Comparison of ENCODE assay signal across 28 cellular contexts in genomic region chr3:123086110-123086642, GRCh38. TPM values are rescaled to one million over a fixed set of nuclear protein-coding genes. Genes with fewer than 3 reads are reported as not detected.
DNase-seq lines count a peak whose midpoint lies in the region; FAIRE-seq and TF ChIP-seq lines count a peak whose summit lies in the region.
"Had no signal": no experiment of that assay in that cellular context is flagged by ENCODE, and none has a peak within 500 bp of the region (broad histone marks: within the 10 kb centered on the region; RNA-seq: fewer than 3 reads in every experiment).

No MANE protein-coding gene starts in this region.

- peaks cover 77% of the 10 kb centered on the region for H4K20me1 ChIP-seq in BLaER1

- H3K9ac ChIP-seq in BLaER1 (no peak overlapping the region), muscle layer of colon (ENCODE audit: low read length) (no peak overlapping the region)
- H3K9ac ChIP-seq: KMS-11 had no signal

- H3K27me3 ChIP-seq in BLaER1 (no peaks in the 10 kb centered on the region), esophagus squamous epithelium (no peaks in the 10 kb centered on the region), muscle layer of colon (ENCODE audit: control insufficient read depth in 1 of 2, insufficient read depth in 2 of 2, low read length in 2 of 2) (no peaks in the 10 kb centered on the region)
- H3K27me3 ChIP-seq: BE2C, vagina had no signal

- H3K4me2 ChIP-seq in BLaER1 = peak overlapping the region; percentile 80
- H3K4me2 ChIP-seq: KMS-11 had no signal

- H3K4me3 Mint-ChIP-seq in HFFc6 = no peak overlapping the region
- H3K4me3 Mint-ChIP-seq: activated CD8-positive, alpha-beta T cell treated with anti-CD3 and anti-CD28 coated beads, Interleukin-2, amount 10 ng/mL, durations not matched to agents 7 days and 5 days; activated naive CD4-positive, alpha-beta T cell treated with anti-CD3 and anti-CD28 coated beads for 36 hours; activated T-cell treated with anti-CD3 and anti-CD28 coated beads, Interleukin-2, amount 50 U/mL, for 24 hours; neural crest cell had no signal

- DNase-seq in NCI-H82 treated with DMSO at 0.1 percent for 48 hours (lab: John Stamatoyannopoulos, UW; ENCODE audit: unreplicated experiment) (peak; percentile 79), esophagus squamous epithelium (lab: John Stamatoyannopoulos, UW) (no peak), HFFc6 (no peak), urothelium cell line (ENCODE audit: low spot score) (no peak), NCI-H1048 (lab: John Stamatoyannopoulos, UW) (no peak)
- no peak for DNase-seq in activated CD4-positive, alpha-beta T cell treated with anti-CD3 and anti-CD28 coated beads, Interleukin-2, amount 50 U/mL, for 48 hours
- DNase-seq: activated CD4-positive, CD25-positive, alpha-beta regulatory T cell; activated naive CD4-positive, alpha-beta T cell treated with anti-CD3 and anti-CD28 coated beads for 36 hours; activated T-cell treated with anti-CD3 and anti-CD28 coated beads, Interleukin-2, amount 50 U/mL, for 24 hours; anterior cingulate cortex; left colon; midbrain; NCI-H1092; NCI-H2029 treated with DMSO at 0.1 percent for 48 hours; NK-92 treated with Interleukin-12 subunit alpha and Interleukin-12 subunit beta, amount 100 ng/mL, for 24 hours; psoas muscle; stimulated activated CD4-positive, alpha-beta T cell treated with anti-CD3 and anti-CD28 coated beads, Interleukin-12 subunit alpha, Interleukin-12 subunit beta, amount 100 ng/mL, for 4 hours; T1000 had no signal

- intact Hi-C loops in esophagus squamous epithelium (cut with DNase I) = no loop called here

- WGBS in esophagus squamous epithelium, 2 donors = 76 to 77% methylated on average over 5 of the region's 5 CpGs

- peaks cover 73% of the 10 kb centered on the region for H3K4me1 ChIP-seq in BLaER1
- peaks cover 32 to 72% (median 55%) of the 10 kb centered on the region in 3 donors for H3K4me1 ChIP-seq in esophagus squamous epithelium
- H3K4me1 ChIP-seq in muscle layer of colon (ENCODE audit: insufficient read depth, low read length) = peaks cover 84% of the 10 kb centered on the region

- no peak for TF ChIP-seq POLR2A in esophagus squamous epithelium (IDR thresholded peaks at IDR 0.05)

- no peak for FAIRE-seq in urothelium cell line (lab: Jason Lieb, UNC)
- FAIRE-seq: A204.1 had no signal

- H3K27ac Mint-ChIP-seq in HFFc6 = no peak overlapping the region
- H3K27ac Mint-ChIP-seq: activated CD8-positive, alpha-beta T cell treated with anti-CD3 and anti-CD28 coated beads, Interleukin-2, amount 10 ng/mL, durations not matched to agents 7 days and 5 days; activated naive CD4-positive, alpha-beta T cell treated with anti-CD3 and anti-CD28 coated beads for 36 hours; activated T-cell treated with anti-CD3 and anti-CD28 coated beads, Interleukin-2, amount 50 U/mL, for 24 hours had no signal

- H3K36me3 Mint-ChIP-seq in HFFc6 (ENCODE audit: low read depth) = peaks cover 7% of the 10 kb centered on the region

- peaks cover 79% of the 10 kb centered on the region for H3K4me1 Mint-ChIP-seq in HFFc6 (ENCODE audit: low read depth)

- H3K27ac ChIP-seq in BLaER1 = no peak overlapping the region
- peak overlapping the region in 3 of 4 donors; percentile 23 to 83 (median 70) for H3K27ac ChIP-seq in esophagus squamous epithelium
- H3K27ac ChIP-seq in muscle layer of colon (ENCODE audit: low read depth, low read length) = peak overlapping the region; percentile 16
- H3K27ac ChIP-seq: KMS-11, psoas muscle, vagina had no signal

- H3K27me3 Mint-ChIP-seq in HFFc6 (ENCODE audit: insufficient read depth) = peaks cover 2% of the 10 kb centered on the region
- H3K27me3 Mint-ChIP-seq: activated T-cell treated with anti-CD3 and anti-CD28 coated beads, Interleukin-2, amount 50 U/mL, for 24 hours had no signal

- no peaks in the 10 kb centered on the region for H3K9me3 Mint-ChIP-seq in HFFc6
- H3K9me3 Mint-ChIP-seq: activated naive CD4-positive, alpha-beta T cell treated with anti-CD3 and anti-CD28 coated beads for 36 hours; activated T-cell treated with anti-CD3 and anti-CD28 coated beads, Interleukin-2, amount 50 U/mL, for 24 hours; neural crest cell had no signal

- TF ChIP-seq CTCF in esophagus squamous epithelium (IDR thresholded peaks at IDR 0.05) = no peak
- TF ChIP-seq CTCF in HFFc6 (IDR thresholded peaks at IDR 0.05) = no peak

- no peaks in the 10 kb centered on the region for H3K36me3 ChIP-seq in BLaER1
- peaks cover 0 to 4% (median 0%) of the 10 kb centered on the region in 3 donors for H3K36me3 ChIP-seq in esophagus squamous epithelium
- no peaks in the 10 kb centered on the region for H3K36me3 ChIP-seq in muscle layer of colon (ENCODE audit: insufficient read depth, low read length)
- H3K36me3 ChIP-seq: vagina had no signal

- H3K9me3 ChIP-seq in BLaER1 = no peaks in the 10 kb centered on the region
- H3K9me3 ChIP-seq in esophagus squamous epithelium = no peaks in the 10 kb centered on the region
- no peaks in the 10 kb centered on the region for H3K9me3 ChIP-seq in muscle layer of colon (ENCODE audit: low read length)
- H3K9me3 ChIP-seq: BE2C, psoas muscle, vagina had no signal

- no peak overlapping the region for H3K4me3 ChIP-seq in BLaER1
- H3K4me3 ChIP-seq in esophagus squamous epithelium = no peak overlapping the region
- H3K4me3 ChIP-seq in muscle layer of colon (ENCODE audit: low read depth in 1 of 2, low read length in 2 of 2) = no peak overlapping the region
- H3K4me3 ChIP-seq: psoas muscle, vagina had no signal

RNA-seq across cellular contexts. Expression of gene PDIA5, which starts 19.4 kb away (rescaled TPM):
- 10 to 100 TPM in 3 of 4 donors, 1 to 10 TPM in 1; 3.9 to 13.0 (median 12.0) TPM for total RNA-seq in esophagus squamous epithelium
- total RNA-seq in HFFc6 (2021; fragmentation: NEBNext Ultra II Directional; extraction: Animal tissue kit (Norgen Biotek cat#: 25700)) = 10 to 100 TPM; 30.7 to 49.0 (median 38.1) TPM

RNA-seq across cellular contexts. Expression of gene SEMA5B, which starts 58.6 kb away (rescaled TPM):
- under 1 TPM in 3 of 4 donors, not detected in 1; 0.13 to 0.21 (median 0.19) TPM for total RNA-seq in esophagus squamous epithelium
- not detected for total RNA-seq in HFFc6 (2021; fragmentation: NEBNext Ultra II Directional; extraction: Animal tissue kit (Norgen Biotek cat#: 25700))
- total RNA-seq: activated CD8-positive, alpha-beta T cell treated with anti-CD3 and anti-CD28 coated beads, Interleukin-2, amount 10 ng/mL, durations not matched to agents 7 days and 5 days; activated naive CD4-positive, alpha-beta T cell treated with anti-CD3 and anti-CD28 coated beads for 36 hours; glomerular endothelial cell; RPMI7951 had no signal
